25 cellular contexts compared by ENCODE assay signal in the genomic region with DNA sequence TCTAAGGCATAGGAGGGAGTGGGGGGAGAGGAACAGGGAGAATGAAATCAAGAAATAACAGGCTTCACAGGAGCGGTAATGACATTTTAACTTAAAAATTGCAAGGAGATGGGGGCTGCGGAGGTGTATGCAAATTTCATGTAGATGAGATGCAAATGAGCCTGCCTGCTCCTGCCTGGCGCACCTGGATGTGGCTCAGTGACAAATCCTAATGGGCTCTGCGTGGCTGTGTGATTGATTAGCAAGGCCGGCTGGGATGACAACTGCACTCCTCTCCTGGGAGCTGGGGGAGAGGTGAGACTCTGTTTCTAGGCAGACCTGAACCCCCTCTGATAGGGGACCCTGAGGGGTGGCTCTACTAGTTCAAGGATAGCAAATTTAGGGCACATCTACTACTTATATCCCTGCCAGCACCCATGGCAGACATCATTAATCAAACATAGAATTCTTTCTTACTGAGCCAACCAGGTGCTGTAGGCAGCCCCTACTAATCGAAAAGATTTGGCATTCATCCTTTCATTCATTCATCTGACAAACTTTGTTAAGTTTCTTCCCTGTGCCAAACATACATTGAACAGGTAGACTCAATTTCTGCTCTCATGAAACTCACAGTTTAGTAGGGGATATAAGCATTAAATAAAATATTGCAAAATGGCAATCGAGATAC. TPM values are rescaled to one million over a fixed set of nuclear protein-coding genes. Genes with fewer than 3 reads are reported as not detected.
A peak's percentile ranks its signal among the peaks of the same experiment; 100 is the strongest.
DNase-seq lines count a peak whose midpoint lies in the region; ATAC-seq and TF ChIP-seq lines count a peak whose summit lies in the region.
"Had no signal": no experiment of that assay in that cellular context is flagged by ENCODE, and none has a peak within 500 bp of the region (broad histone marks: within the 10 kb centered on the region; RNA-seq: fewer than 3 reads in every experiment).

No MANE protein-coding gene starts in this region.

- H3K4me2 ChIP-seq in HCT116 (ENCODE audit: low read length): no peak overlapping the region
- H3K4me2 ChIP-seq in osteoblast (ENCODE audit: insufficient read depth, low read length): no peak overlapping the region
- H3K4me2 ChIP-seq: BLaER1 had no signal

- no peak overlapping the region for H3K27ac ChIP-seq in HCT116 (ENCODE audit: low read depth, low read length)
- H3K27ac ChIP-seq in caudate nucleus (ENCODE audit: low read depth, low read length): no peak overlapping the region
- H3K27ac ChIP-seq in osteoblast (ENCODE audit: low read depth, low read length): no peak overlapping the region
- H3K27ac ChIP-seq: BLaER1, esophagus muscularis mucosa, foreskin keratinocyte, left lung, SJSA1, transverse colon had no signal

- no peaks in the 10 kb centered on the region for H3K36me3 Mint-ChIP-seq in CD14-positive monocyte
- H3K36me3 Mint-ChIP-seq: activated CD8-positive, alpha-beta memory T cell treated with anti-CD3 and anti-CD28 coated beads, Interleukin-2, amount 10 ng/mL, durations not matched to agents 7 days and 5 days; activated naive CD4-positive, alpha-beta T cell treated with anti-CD3 and anti-CD28 coated beads, Interleukin-2, amount 50 U/mL, for 72 hours had no signal

- ATAC-seq in HCT116: no peak
- no peak for ATAC-seq in GM21381 (IDR thresholded peaks at IDR 0.05; ENCODE audit: unreplicated experiment)
- ATAC-seq: activated CD8-positive, alpha-beta memory T cell treated with anti-CD3 and anti-CD28 coated beads, Interleukin-2, amount 10 ng/mL, durations not matched to agents 7 days and 5 days; activated naive CD4-positive, alpha-beta T cell treated with anti-CD3 and anti-CD28 coated beads, Interleukin-2, amount 50 U/mL, for 72 hours; foreskin keratinocyte; left lung; stimulated activated naive CD8-positive, alpha-beta T cell treated with anti-CD3 and anti-CD28 coated beads, Interleukin-15, amount 100 ng/mL, for 72 hours had no signal

- H2AFZ ChIP-seq in HCT116 (ENCODE audit: low read depth, low read length, poor library complexity, severe bottlenecking) (no peak overlapping the region), osteoblast (ENCODE audit: low read length) (peak overlapping the region; percentile 5)

- H3K79me2 ChIP-seq in HCT116 (ENCODE audit: insufficient read depth, low read length) (no peaks in the 10 kb centered on the region), osteoblast (ENCODE audit: insufficient read depth, low read length) (no peaks in the 10 kb centered on the region)

- RAD21 ChIA-PET in HCT116 (lab: Charles Lee; ENCODE audit: low non-redundant PET in 1 of 2, low total read pairs in 2 of 2, uncharacterized antibody in 2 of 2, unreplicated experiment in 2 of 2): no interaction called here

- H3K27ac Mint-ChIP-seq in CD14-positive monocyte: peak overlapping the region in 1 of 7 donors; percentile 19
- H3K27ac Mint-ChIP-seq: activated CD8-positive, alpha-beta memory T cell treated with anti-CD3 and anti-CD28 coated beads, Interleukin-2, amount 10 ng/mL, durations not matched to agents 7 days and 5 days; activated naive CD4-positive, alpha-beta T cell treated with anti-CD3 and anti-CD28 coated beads, Interleukin-2, amount 50 U/mL, for 72 hours; stimulated activated naive CD8-positive, alpha-beta T cell treated with anti-CD3 and anti-CD28 coated beads, Interleukin-15, amount 100 ng/mL, for 72 hours had no signal

- POLR2A ChIA-PET in HCT116 (lab: Charles Lee): no interaction called here

- H3K9me3 ChIP-seq in HCT116 (ENCODE audit: control insufficient read depth in 1 of 2, insufficient read depth in 1 of 2, low read depth in 1 of 2, low read length in 2 of 2) (no peaks in the 10 kb centered on the region), osteoblast (ENCODE audit: low read depth, low read length) (no peaks in the 10 kb centered on the region)
- H3K9me3 ChIP-seq: BLaER1, esophagus muscularis mucosa, left lung, SJSA1, transverse colon had no signal

- DNase-seq in CD14-positive monocyte (ENCODE audit: low spot score) (peak; percentile 31), HCT116 (ENCODE audit: low read depth, low spot score) (no peak), caudate nucleus (lab: John Stamatoyannopoulos, UW) (peak in 43 of 61 donors; percentile 8 to 92 (median 49)), osteoblast (ENCODE audit: insufficient read length, low spot score, missing footprints) (peak; percentile 30), NCI-H1694 treated with DMSO at 0.1 percent for 48 hours (lab: John Stamatoyannopoulos, UW) (no peak), OCI-M1 (lab: John Stamatoyannopoulos, UW) (no peak)
- DNase-seq: activated CD4-positive, CD25-positive, alpha-beta regulatory T cell; activated CD8-positive, alpha-beta memory T cell treated with anti-CD3 and anti-CD28 coated beads, Interleukin-2, amount 10 ng/mL, durations not matched to agents 7 days and 5 days; COR-L47; cortex of kidney; DMS79; foreskin keratinocyte; GDM1; NCI-H1694; NCI-H2171; NCI-H510A; stimulated activated naive CD8-positive, alpha-beta T cell treated with anti-CD3 and anti-CD28 coated beads, Interleukin-15, amount 100 ng/mL, for 72 hours; transverse colon had no signal

- no peak overlapping the region for H3K9ac ChIP-seq in HCT116 (ENCODE audit: low read length)
- H3K9ac ChIP-seq: BLaER1 had no signal

- CTCF ChIA-PET in HCT116 (lab: Charles Lee): interaction anchor here (4.6 kb wide), 1 partner anchor 18 kb away, joined by 15 read pairs; no protein-coding TSS in a partner anchor

- H3K27me3 ChIP-seq in HCT116 (ENCODE audit: insufficient read depth, low read length): no peaks in the 10 kb centered on the region
- no peaks in the 10 kb centered on the region for H3K27me3 ChIP-seq in osteoblast (ENCODE audit: insufficient read depth, low read length)
- H3K27me3 ChIP-seq: BLaER1, foreskin keratinocyte, left lung, SJSA1 had no signal

- no peaks in the 10 kb centered on the region for H3K9me2 ChIP-seq in HCT116 (ENCODE audit: insufficient read depth)

- BruUV-seq in HCT116 (replicated peaks; lab: Mats Ljungman, UMichigan): no TSS peak

- H4K20me1 ChIP-seq in HCT116 (ENCODE audit: insufficient read depth) (no peaks in the 10 kb centered on the region), osteoblast (ENCODE audit: insufficient read depth, low read length) (no peaks in the 10 kb centered on the region)
- H4K20me1 ChIP-seq: BLaER1 had no signal

- no peak for TF ChIP-seq POLR2A in HCT116 (IDR thresholded peaks at IDR 0.05; ENCODE audit: borderline replicate concordance, extremely low read depth, insufficient read depth, insufficient read length)

- no peak overlapping the region for H3K4me3 Mint-ChIP-seq in CD14-positive monocyte
- H3K4me3 Mint-ChIP-seq: activated CD8-positive, alpha-beta memory T cell treated with anti-CD3 and anti-CD28 coated beads, Interleukin-2, amount 10 ng/mL, durations not matched to agents 7 days and 5 days; stimulated activated naive CD8-positive, alpha-beta T cell treated with anti-CD3 and anti-CD28 coated beads, Interleukin-15, amount 100 ng/mL, for 72 hours had no signal

- H3K4me1 Mint-ChIP-seq in CD14-positive monocyte: peaks cover 43% of the 10 kb centered on the region
- H3K4me1 Mint-ChIP-seq: activated CD8-positive, alpha-beta memory T cell treated with anti-CD3 and anti-CD28 coated beads, Interleukin-2, amount 10 ng/mL, durations not matched to agents 7 days and 5 days; stimulated activated naive CD8-positive, alpha-beta T cell treated with anti-CD3 and anti-CD28 coated beads, Interleukin-15, amount 100 ng/mL, for 72 hours had no signal

- peaks cover 0 to 3% (median 1%) of the 10 kb centered on the region in 3 donors for H3K27me3 Mint-ChIP-seq in CD14-positive monocyte (ENCODE audit: low read depth in 3 of 3)

- H3K9me3 Mint-ChIP-seq in CD14-positive monocyte: peaks cover 0 to 5% (median 0%) of the 10 kb centered on the region in 7 donors
- H3K9me3 Mint-ChIP-seq: activated naive CD4-positive, alpha-beta T cell treated with anti-CD3 and anti-CD28 coated beads, Interleukin-2, amount 50 U/mL, for 72 hours; stimulated activated naive CD8-positive, alpha-beta T cell treated with anti-CD3 and anti-CD28 coated beads, Interleukin-15, amount 100 ng/mL, for 72 hours had no signal

- H3K4me1 ChIP-seq in HCT116 (ENCODE audit: control insufficient read depth in 1 of 2, insufficient read depth in 2 of 2, low read length in 2 of 2) (peaks cover 0 to 13% of the 10 kb centered on the region in 2 experiments; a peak in 2 of 4 replicates), osteoblast (ENCODE audit: insufficient read depth, low read length) (peaks cover 18% of the 10 kb centered on the region)
- H3K4me1 ChIP-seq: BLaER1, transverse colon had no signal

- TF ChIP-seq CTCF in CD14-positive monocyte (IDR thresholded peaks at IDR 0.05) (no peak), HCT116 (IDR thresholded peaks at IDR 0.05 in 2 of 3, conservative IDR thresholded peaks at IDR 0.05 in 1 of 3; ENCODE audit: borderline replicate concordance in 1 of 3, insufficient read depth in 1 of 3, low read depth in 2 of 3, low read length in 2 of 3) (no peak), osteoblast (IDR thresholded peaks at IDR 0.05; ENCODE audit: extremely low read depth, low read depth, low read length) (no peak)

- TF ChIP-seq RAD21 in HCT116 (IDR thresholded peaks at IDR 0.05; ENCODE audit: low read depth): no peak

- no peaks in the 10 kb centered on the region for H3K36me3 ChIP-seq in HCT116 (ENCODE audit: control insufficient read depth in 1 of 2, insufficient read depth in 2 of 2, low read length in 2 of 2)
- H3K36me3 ChIP-seq in osteoblast (ENCODE audit: insufficient read depth, low read length): no peaks in the 10 kb centered on the region
- H3K36me3 ChIP-seq: BLaER1, esophagus muscularis mucosa, left lung, SJSA1, transverse colon had no signal

- no peak overlapping the region for H3K4me3 ChIP-seq in HCT116 (replicated peaks in 1 of 2; ENCODE audit: low read depth in 1 of 2, low read length in 2 of 2)
- H3K4me3 ChIP-seq in osteoblast (ENCODE audit: insufficient read depth, low read length): no peak overlapping the region
- H3K4me3 ChIP-seq: BLaER1, esophagus muscularis mucosa, left lung, SJSA1, transverse colon had no signal

- intact Hi-C loops in CD14-positive monocyte (cut with micrococcal nuclease): loop anchor here in 1 of 2 donors (5.0 kb wide), 1 partner anchor 36 kb away; the partner anchor contains the start of gene TGM2
- intact Hi-C loops in HCT116 (cut with micrococcal nuclease): no loop called here

TF ChIP-seq in HCT116, 20 proteins besides CTCF, POLR2A, EP300 and RAD21 (continues in another document):
- no peak for TF ChIP-seq ZNF274 (IDR thresholded peaks at IDR 0.05; ENCODE audit: low read depth, low read length)
- no peak for TF ChIP-seq POLR2AphosphoS5 (IDR thresholded peaks at IDR 0.05; ENCODE audit: low read depth, low read length)
- TF ChIP-seq ELF1 (IDR thresholded peaks at IDR 0.05; ENCODE audit: borderline replicate concordance, low read depth): no peak
- 0 out of 2 replicates have a peak, but pooled peaks have one; percentile 31 for TF ChIP-seq SRF (IDR thresholded peaks at IDR 0.05; ENCODE audit: low read depth)

RNA-seq across cellular contexts. Expression of gene TGM2, which starts 38.4 kb away (rescaled TPM):
- 1 to 10 TPM in 1 of 2 donors, under 1 TPM in 1; 0.47 to 1.6 TPM for polyA plus RNA-seq in CD14-positive monocyte
- 6.1 TPM for total RNA-seq in HCT116 (2021; ENCODE audit: unreplicated experiment)
- 8.2 and 9.5 TPM in 2 replicates for polyA plus RNA-seq in HCT116 (2012)
- total RNA-seq in osteoblast: 78.2 and 137 TPM in 2 replicates

RNA-seq across cellular contexts. Expression of gene KIAA1755, which starts 57.1 kb away (rescaled TPM):
- not detected for polyA plus RNA-seq in CD14-positive monocyte
- total RNA-seq in HCT116 (2021; ENCODE audit: unreplicated experiment) (not detected), osteoblast (2.5 and 2.7 TPM in 2 replicates)
- 0.04 TPM in 1 of 2 replicates, not detected in the other for polyA plus RNA-seq in HCT116 (2012)
- total RNA-seq: activated CD8-positive, alpha-beta memory T cell treated with anti-CD3 and anti-CD28 coated beads, Interleukin-2, amount 10 ng/mL, durations not matched to agents 7 days and 5 days; activated naive CD4-positive, alpha-beta T cell treated with anti-CD3 and anti-CD28 coated beads, Interleukin-2, amount 50 U/mL, for 72 hours; bronchial epithelial cell had no signal

Comparison
In these comparisons a context has a peak if more than half of its experiments do, and no peak if none do; other contexts are left out.
1. DNase-seq: peak in CD14-positive monocyte (single experiment), caudate nucleus (43 of 61) and osteoblast (single experiment); none in HCT116 (single experiment), NCI-H1694 treated with DMSO at 0.1 percent for 48 hours (single experiment) and OCI-M1 (single experiment).
2. RNA of gene TGM2, which starts 38.4 kb away (total RNA-seq): 78.2 to 137 TPM in osteoblast; 6.1 TPM in HCT116 (single experiment); every median in the first group is over 10 times any median in the second.